In genomic region chr2:158616480-158616879, GRCh38 we compare ENCODE assay signal across 17 cellular contexts.
"Had no signal": no experiment of that assay in that cellular context is flagged by ENCODE, and none has a peak within 500 bp of the region (broad histone marks: within the 10 kb centered on the region; RNA-seq: fewer than 3 reads in every experiment).

No MANE protein-coding gene starts in this region.

- DNase-seq: effector memory CD8-positive, alpha-beta T cell; esophagus squamous epithelium; foreskin fibroblast; head of caudate nucleus; kidney glomerular epithelial cell; mesendoderm; naive B cell; psoas muscle; sigmoid colon; stimulated activated CD4-positive, alpha-beta T cell treated with anti-CD3 and anti-CD28 coated beads, Interleukin-2, amount 100 ng/mL, for 24 hours; stimulated activated CD4-positive, alpha-beta T cell treated with anti-CD3 and anti-CD28 coated beads, Interleukin-4, amount 100 ng/mL, for 4 hours; stimulated activated naive CD4-positive, alpha-beta T cell; trophoblast cell had no signal

- H3K9me3 Mint-ChIP-seq: effector memory CD8-positive, alpha-beta T cell; naive B cell; nephron had no signal

- H2AFZ ChIP-seq: hepatocyte had no signal

- ATAC-seq: effector memory CD8-positive, alpha-beta T cell; psoas muscle had no signal

- H3K27me3 Mint-ChIP-seq: effector memory CD8-positive, alpha-beta T cell; naive B cell had no signal

- H3K27me3 ChIP-seq: esophagus squamous epithelium, hepatocyte, neutrophil, sigmoid colon had no signal

- H3K4me3 ChIP-seq: esophagus squamous epithelium, hepatocyte, psoas muscle, sigmoid colon, skin epidermis had no signal

- H3K4me1 Mint-ChIP-seq: naive B cell, nephron had no signal

- H3K27ac Mint-ChIP-seq: effector memory CD8-positive, alpha-beta T cell; naive B cell; nephron had no signal

- H3K4me3 Mint-ChIP-seq: effector memory CD8-positive, alpha-beta T cell; naive B cell; nephron had no signal

- H3K9me3 ChIP-seq: esophagus squamous epithelium, neutrophil, psoas muscle, sigmoid colon had no signal

- H3K36me3 Mint-ChIP-seq: naive B cell had no signal

- H3K4me2 ChIP-seq: hepatocyte had no signal

- H3K4me1 ChIP-seq: psoas muscle, sigmoid colon had no signal

- H3K27ac ChIP-seq: esophagus squamous epithelium, hepatocyte, neutrophil, psoas muscle, sigmoid colon, skin epidermis had no signal

- H3K79me2 ChIP-seq: hepatocyte had no signal
